20 cellular contexts compared by ENCODE assay signal in genomic region chr1:48679107-48679506, GRCh38.
DNase-seq lines count a peak whose midpoint lies in the region; ATAC-seq, FAIRE-seq and TF ChIP-seq lines count a peak whose summit lies in the region.
"Had no signal": no experiment of that assay in that cellular context is flagged by ENCODE, and none has a peak within 500 bp of the region (broad histone marks: within the 10 kb centered on the region; RNA-seq: fewer than 3 reads in every experiment).

No MANE protein-coding gene starts in this region.

- no peak for FAIRE-seq in kidney (lab: Jason Lieb, UNC)
- FAIRE-seq: GM12892, K562 had no signal

- H3K27me3 ChIP-seq in BLaER1 (no peaks in the 10 kb centered on the region), transverse colon (no peaks in the 10 kb centered on the region)

- H3K27ac Mint-ChIP-seq in stimulated activated memory B cell treated with anti-CD40 and anti-IgM and Interleukin-4, amounts not matched to agents 10 μg/mL and 1 μg/mL and 100 μg/mL, for 72 hours, result peak overlapping the region; percentile 73
- H3K27ac Mint-ChIP-seq: CD4-positive, alpha-beta T cell; H9 had no signal

- H3K27ac ChIP-seq in BLaER1 (no peak overlapping the region), kidney (ENCODE audit: low read depth in 2 of 2, low read length in 2 of 2) (peak overlapping the region; percentile 47 to 84), transverse colon (no peak overlapping the region)
- H3K27ac ChIP-seq: HL-60 had no signal

- H3K36me3 ChIP-seq in BLaER1 (no peaks in the 10 kb centered on the region), kidney (ENCODE audit: control insufficient read depth in 1 of 2, insufficient read depth in 2 of 2, low read length in 2 of 2) (no peaks in the 10 kb centered on the region), transverse colon (no peaks in the 10 kb centered on the region)

- peak overlapping the region; percentile 79 for H3K4me2 ChIP-seq in BLaER1

- TF ChIP-seq EP300 in transverse colon (IDR thresholded peaks at IDR 0.05; ENCODE audit: low read depth), result no peak

- no peaks in the 10 kb centered on the region for H3K9me3 Mint-ChIP-seq in stimulated activated memory B cell treated with anti-CD40 and anti-IgM and Interleukin-4, amounts not matched to agents 10 μg/mL and 1 μg/mL and 100 μg/mL, for 72 hours
- H3K9me3 Mint-ChIP-seq: CD4-positive, alpha-beta T cell; H9 had no signal

- H3K9me3 ChIP-seq in BLaER1 (no peaks in the 10 kb centered on the region), kidney (ENCODE audit: control insufficient read depth in 1 of 2, low read length in 2 of 2) (no peaks in the 10 kb centered on the region), transverse colon (no peaks in the 10 kb centered on the region)

- WGBS in transverse colon (ENCODE audit: low coverage in 1 of 2), 2 donors, result 92% methylated on average over 2 of the region's 2 CpGs; no CpG with 5 or more reads in 1 of the 2 donors

- H3K27me3 Mint-ChIP-seq in stimulated activated memory B cell treated with anti-CD40 and anti-IgM and Interleukin-4, amounts not matched to agents 10 μg/mL and 1 μg/mL and 100 μg/mL, for 72 hours, result peaks cover 35% of the 10 kb centered on the region

- peak; percentile 4 for ATAC-seq in GM19372 (IDR thresholded peaks at IDR 0.05; ENCODE audit: low read depth, unreplicated experiment)
- ATAC-seq in stimulated activated memory B cell treated with anti-CD40 and anti-IgM and Interleukin-4, amounts not matched to agents 10 μg/mL and 1 μg/mL and 100 μg/mL, for 72 hours, result no peak
- ATAC-seq: K562 had no signal

- TF ChIP-seq CTCF in kidney (IDR thresholded peaks at IDR 0.05; ENCODE audit: borderline replicate concordance, extremely low read depth, insufficient read depth), result no peak
- TF ChIP-seq CTCF in transverse colon (IDR thresholded peaks at IDR 0.05), result no peak

- H3K36me3 Mint-ChIP-seq in stimulated activated memory B cell treated with anti-CD40 and anti-IgM and Interleukin-4, amounts not matched to agents 10 μg/mL and 1 μg/mL and 100 μg/mL, for 72 hours, result no peaks in the 10 kb centered on the region

- H3K4me1 ChIP-seq in BLaER1 (peaks cover 54% of the 10 kb centered on the region), kidney (ENCODE audit: control insufficient read depth in 1 of 2, insufficient read depth in 1 of 2, low read depth in 1 of 2, low read length in 2 of 2) (peaks cover 34 to 45% of the 10 kb centered on the region in 2 donors), transverse colon (no peaks in the 10 kb centered on the region)

- H3K4me3 Mint-ChIP-seq in stimulated activated memory B cell treated with anti-CD40 and anti-IgM and Interleukin-4, amounts not matched to agents 10 μg/mL and 1 μg/mL and 100 μg/mL, for 72 hours, result no peak overlapping the region
- H3K4me3 Mint-ChIP-seq: CD4-positive, alpha-beta T cell; H9 had no signal

- no peaks in the 10 kb centered on the region for H4K20me1 ChIP-seq in BLaER1

- in situ Hi-C loops in transverse colon (cut with MboI; ENCODE audit: low pct_ligation_motif_present in 1 of 4, low pct_unique_long_range_greater_than_20kb in 1 of 4, low sequenced_read_pairs in 3 of 4), result loop anchor here in 2 of 4 donors (10.0 to 25.0 kb wide), 2 partner anchors 136 to 1658 kb away; no protein-coding TSS in a partner anchor

- TF ChIP-seq POLR2A in transverse colon (IDR thresholded peaks at IDR 0.05), result no peak

- H3K9ac ChIP-seq in BLaER1 (no peak overlapping the region), kidney (ENCODE audit: low read length in 2 of 2) (peak overlapping the region in 1 of 2 donors; percentile 27)

- H3K4me3 ChIP-seq in BLaER1 (no peak overlapping the region), kidney (ENCODE audit: low read length in 2 of 2) (no peak overlapping the region), transverse colon (no peak overlapping the region)
- H3K4me3 ChIP-seq: K562 had no signal

- DNase-seq in kidney (no peak), transverse colon (no peak), HK-2 (ENCODE audit: unreplicated experiment) (no peak), cortex of kidney (lab: John Stamatoyannopoulos, UW) (no peak)
- DNase-seq: 8988T; AML-193; C1 segment of cervical spinal cord; Calu3; CD4-positive, alpha-beta T cell; DMS79 treated with DMSO at 0.1 percent for 48 hours; EL; GDM1; GOT3; H9 had no signal

- peaks cover 31% of the 10 kb centered on the region for H3K4me1 Mint-ChIP-seq in stimulated activated memory B cell treated with anti-CD40 and anti-IgM and Interleukin-4, amounts not matched to agents 10 μg/mL and 1 μg/mL and 100 μg/mL, for 72 hours

- intact Hi-C loops in kidney (cut with DNase I), result no loop called here
- intact Hi-C loops in transverse colon (cut with DNase I; ENCODE audit: low total_unique reads), result loop anchor here (5.0 kb wide), 1 partner anchor 138 kb away; no protein-coding TSS in a partner anchor

Comparison
In these comparisons a context has a peak if more than half of its experiments do, and no peak if none do; other contexts are left out.
1. H3K27ac ChIP-seq: peak in kidney (2 of 2); none in BLaER1 (single experiment) and transverse colon (0 of 4).